1 cellular context compared by ENCODE assay signal in genomic region chr1:46401964-46402626, GRCh38.
TF ChIP-seq lines count a peak whose summit lies in the region.

No MANE protein-coding gene starts in this region.

TF ChIP-seq in K562, 482 proteins besides CTCF, POLR2A, EP300 and RAD21 (continued from another document):
- 0 out of 2 replicates have a peak, but pooled peaks have one; percentile 10 for TF ChIP-seq ZNF407 (IDR thresholded peaks at IDR 0.05; ENCODE audit: low read depth)
- no peak for TF ChIP-seq ILF3 (IDR thresholded peaks at IDR 0.05; ENCODE audit: borderline replicate concordance)
TF ChIP-seq in K562: peak in this region for 47.
